Comparison of ENCODE assay signal across 17 cellular contexts in genomic region chr1:90344963-90345730, GRCh38.
DNase-seq lines count a peak whose midpoint lies in the region; ATAC-seq and TF ChIP-seq lines count a peak whose summit lies in the region.
"Had no signal": no experiment of that assay in that cellular context is flagged by ENCODE, and none has a peak within 500 bp of the region (broad histone marks: within the 10 kb centered on the region; RNA-seq: fewer than 3 reads in every experiment).

No MANE protein-coding gene starts in this region.

- no peaks in the 10 kb centered on the region for H3K27me3 ChIP-seq in mesendoderm (ENCODE audit: insufficient read depth, low read length, poor library complexity)
- no peaks in the 10 kb centered on the region for H3K27me3 ChIP-seq in brain microvascular endothelial cell (replicated peaks)
- H3K27me3 ChIP-seq: BLaER1, SJCRH30 had no signal

- no peak overlapping the region for H3K4me3 ChIP-seq in mesendoderm (ENCODE audit: low read length)
- H3K4me3 ChIP-seq in brain microvascular endothelial cell (ENCODE audit: low read depth, low read length), result no peak overlapping the region
- H3K4me3 ChIP-seq: BLaER1, GM23248, HAP-1, SJCRH30 had no signal

- no peak overlapping the region for H2BK120ac ChIP-seq in mesendoderm (ENCODE audit: low read depth, low read length)

- H2AK5ac ChIP-seq in mesendoderm (ENCODE audit: low read length), result no peak overlapping the region

- no peak overlapping the region for H4K8ac ChIP-seq in mesendoderm (ENCODE audit: low read depth, low read length)

- DNase-seq in NCI-H226 (peak; percentile 56), mesendoderm (peak; percentile 56), brain microvascular endothelial cell (no peak), GDM1 (lab: John Stamatoyannopoulos, UW) (no peak)
- DNase-seq: CD8-positive, alpha-beta T cell; DMS79; GM23248; NCI-H1048; NCI-H1436; NCI-H1930; NCI-H526 had no signal

- ATAC-seq in GM18511 (IDR thresholded peaks at IDR 0.05; ENCODE audit: unreplicated experiment) (peak; percentile 60), GM21723 (IDR thresholded peaks at IDR 0.05; ENCODE audit: unreplicated experiment) (peak; percentile 60), HG02973 (IDR thresholded peaks at IDR 0.05; ENCODE audit: unreplicated experiment) (no peak)
- ATAC-seq: CD8-positive, alpha-beta T cell had no signal

- no peak overlapping the region for H3K18ac ChIP-seq in mesendoderm (ENCODE audit: low read length)

- H3K23ac ChIP-seq in mesendoderm (ENCODE audit: low read length), result no peak overlapping the region

- no peak overlapping the region for H4K5ac ChIP-seq in mesendoderm (ENCODE audit: low read length)

- H3K36me3 ChIP-seq in mesendoderm (ENCODE audit: control insufficient read depth, insufficient read depth, low read length) (no peaks in the 10 kb centered on the region), brain microvascular endothelial cell (replicated peaks) (no peaks in the 10 kb centered on the region)
- H3K36me3 ChIP-seq: BLaER1, HAP-1, SJCRH30 had no signal

- no peak overlapping the region for H3K4ac ChIP-seq in mesendoderm (ENCODE audit: low read depth, low read length)

- H3K4me1 ChIP-seq in mesendoderm (ENCODE audit: control insufficient read depth, low read depth, low read length), result no peaks in the 10 kb centered on the region
- H3K4me1 ChIP-seq: HAP-1 had no signal

- in situ Hi-C loops in brain microvascular endothelial cell (cut with HindIII; ENCODE audit: low pct_ligation_motif_present, low sequenced_read_pairs), result no loop called here

- no peaks in the 10 kb centered on the region for H3K79me2 ChIP-seq in mesendoderm (ENCODE audit: control insufficient read depth, insufficient read depth, low read length)

- H3K27ac ChIP-seq in mesendoderm (ENCODE audit: low read depth, low read length), result no peak overlapping the region
- no peak overlapping the region for H3K27ac ChIP-seq in brain microvascular endothelial cell
- H3K27ac ChIP-seq: BLaER1, GM23248, SJCRH30 had no signal

- H3K4me2 ChIP-seq in mesendoderm (ENCODE audit: low read length), result no peak overlapping the region
- H3K4me2 ChIP-seq: BLaER1 had no signal

- H3K79me1 ChIP-seq in mesendoderm (ENCODE audit: low read length), result no peaks in the 10 kb centered on the region

- H3K56ac ChIP-seq in mesendoderm (ENCODE audit: low read length), result no peak overlapping the region

- no peak overlapping the region for H2BK5ac ChIP-seq in mesendoderm (ENCODE audit: low read length)

- no CpG with 5 or more reads among the region's 1 CpG for WGBS in mesendoderm (ENCODE audit: extremely low coverage, insufficient coverage, low lambda C conversion rate)

- TF ChIP-seq CTCF in brain microvascular endothelial cell (IDR thresholded peaks at IDR 0.05; ENCODE audit: low read depth, low read length, missing control alignments), result no peak

- H2BK15ac ChIP-seq in mesendoderm (replicated peaks; ENCODE audit: low read depth), result no peak overlapping the region

- no peak overlapping the region for H3K9ac ChIP-seq in mesendoderm (ENCODE audit: low read length)
- H3K9ac ChIP-seq: BLaER1, GM23248 had no signal

Comparison
In these comparisons a context has a peak if more than half of its experiments do, and no peak if none do; other contexts are left out.
1. DNase-seq: peak in NCI-H226 (single experiment) and mesendoderm (single experiment); none in brain microvascular endothelial cell (single experiment) and GDM1 (single experiment).